In genomic region chr1:32933742-32934322, GRCh38 we compare ENCODE assay signal across 1 cellular context.
TF ChIP-seq lines count a peak whose summit lies in the region.

No MANE protein-coding gene starts in this region.

TF ChIP-seq in HepG2, 621 proteins besides CTCF, POLR2A, EP300 and RAD21 (continued from another document and continues in another):
- TF ChIP-seq ATF7 (IDR thresholded peaks at IDR 0.05) (no peak), ATF7 (CRISPR knock-in tag; IDR thresholded peaks at IDR 0.05) (no peak), NFIC (IDR thresholded peaks at IDR 0.05; ENCODE audit: low read length) (peak; percentile 70), RARA (CRISPR knock-in tag; IDR thresholded peaks at IDR 0.05) (peak; percentile 72), MAZ (IDR thresholded peaks at IDR 0.05; ENCODE audit: borderline replicate concordance, low read depth, low read length) (no peak; the same call in 1 of the 2 replicates), MAZ (CRISPR knock-in tag; IDR thresholded peaks at IDR 0.05; ENCODE audit: low read depth) (0 out of 2 replicates have a peak, but pooled peaks have one; percentile 45), KMT2B (CRISPR knock-in tag; IDR thresholded peaks at IDR 0.05) (peak; percentile 35; the same call in 1 of the 2 replicates), HBP1 (CRISPR knock-in tag; IDR thresholded peaks at IDR 0.05; ENCODE audit: low read depth) (no peak), KMT2A (CRISPR knock-in tag; IDR thresholded peaks at IDR 0.05) (no peak), ZNF142 (CRISPR knock-in tag; IDR thresholded peaks at IDR 0.05) (no peak), WIZ (CRISPR knock-in tag; IDR thresholded peaks at IDR 0.05) (no peak), NPAS2 (CRISPR knock-in tag; IDR thresholded peaks at IDR 0.05; ENCODE audit: borderline replicate concordance) (no peak), ZFP36 (IDR thresholded peaks at IDR 0.05; ENCODE audit: borderline replicate concordance, low read depth, low read length, partially characterized antibody) (no peak), ZNF776 (CRISPR knock-in tag; IDR thresholded peaks at IDR 0.05) (no peak), ZNF709 (CRISPR knock-in tag; IDR thresholded peaks at IDR 0.05) (no peak), ZNF800 (CRISPR knock-in tag; IDR thresholded peaks at IDR 0.05) (no peak), ZNF451 (CRISPR knock-in tag; IDR thresholded peaks at IDR 0.05) (no peak), CCDC6 (CRISPR knock-in tag; IDR thresholded peaks at IDR 0.05) (peak; percentile 60; the same call in 1 of the 2 replicates), HMGA1 (CRISPR knock-in tag; conservative IDR thresholded peaks at IDR 0.05) (no peak), TEAD3 (CRISPR knock-in tag; optimal IDR thresholded peaks at IDR 0.05; ENCODE audit: borderline replicate concordance) (peak; percentile 93), RBM22 (optimal IDR thresholded peaks at IDR 0.05; ENCODE audit: low read length) (no peak), SP4 (CRISPR knock-in tag; IDR thresholded peaks at IDR 0.05) (peak; percentile 35; the same call in 1 of the 2 replicates), ZKSCAN5 (CRISPR knock-in tag; IDR thresholded peaks at IDR 0.05) (no peak), EZH2 (conservative IDR thresholded peaks at IDR 0.05; ENCODE audit: low read depth, low read length) (no peak), IRF2 (CRISPR knock-in tag; IDR thresholded peaks at IDR 0.05) (peak; percentile 83), ELF1 (CRISPR knock-in tag; IDR thresholded peaks at IDR 0.05) (peak; percentile 76), HIC2 (CRISPR knock-in tag; IDR thresholded peaks at IDR 0.05; ENCODE audit: low read depth) (peak; percentile 54; the same call in 1 of the 2 replicates), RCOR2 (CRISPR knock-in tag; IDR thresholded peaks at IDR 0.05) (peak; percentile 87; the same call in 1 of the 2 replicates), ZNF18 (CRISPR knock-in tag; IDR thresholded peaks at IDR 0.05; ENCODE audit: insufficient replicate concordance) (no peak), HMGXB3 (CRISPR knock-in tag; IDR thresholded peaks at IDR 0.05; ENCODE audit: borderline replicate concordance) (0 out of 2 replicates have a peak, but pooled peaks have one; percentile 38), MBD4 (IDR thresholded peaks at IDR 0.05; ENCODE audit: borderline replicate concordance, low read length) (peak; percentile 47; the same call in 1 of the 2 replicates), GFI1 (CRISPR knock-in tag; IDR thresholded peaks at IDR 0.05; ENCODE audit: borderline replicate concordance) (0 out of 2 replicates have a peak, but pooled peaks have one; percentile 30), SATB2 (CRISPR knock-in tag; IDR thresholded peaks at IDR 0.05) (no peak), ZNF10 (CRISPR knock-in tag; IDR thresholded peaks at IDR 0.05; ENCODE audit: borderline replicate concordance, low read depth) (no peak), SNAPC2 (CRISPR knock-in tag; IDR thresholded peaks at IDR 0.05) (peak; percentile 85; the same call in 1 of the 2 replicates), HNF4A (CRISPR knock-in tag; IDR thresholded peaks at IDR 0.05) (peak; percentile 97), ZBTB7B (CRISPR knock-in tag; IDR thresholded peaks at IDR 0.05) (no peak; the same call in 1 of the 2 replicates), HNRNPL (IDR thresholded peaks at IDR 0.05; ENCODE audit: low read depth, low read length) (no peak), THAP11 (CRISPR knock-in tag; IDR thresholded peaks at IDR 0.05) (peak; percentile 73), ELF4 (CRISPR knock-in tag; IDR thresholded peaks at IDR 0.05; ENCODE audit: borderline replicate concordance) (peak; percentile 61; the same call in 1 of the 2 replicates), ZNF296 (CRISPR knock-in tag; conservative IDR thresholded peaks at IDR 0.05) (no peak), RFX3 (CRISPR knock-in tag; IDR thresholded peaks at IDR 0.05) (no peak), CSRNP1 (CRISPR knock-in tag; IDR thresholded peaks at IDR 0.05) (peak; percentile 56; the same call in 1 of the 2 replicates), NCOA2 (CRISPR knock-in tag; IDR thresholded peaks at IDR 0.05) (peak; percentile 86), DMAP1 (CRISPR knock-in tag; IDR thresholded peaks at IDR 0.05) (peak; percentile 45; the same call in 1 of the 2 replicates), RELA (CRISPR knock-in tag; IDR thresholded peaks at IDR 0.05) (no peak), KDM6A (CRISPR knock-in tag; IDR thresholded peaks at IDR 0.05; ENCODE audit: low read depth) (peak; percentile 86), SIN3A (IDR thresholded peaks at IDR 0.05; ENCODE audit: borderline replicate concordance, low read depth, low read length) (peak; percentile 41; the same call in 1 of the 2 replicates), RBAK (CRISPR knock-in tag; IDR thresholded peaks at IDR 0.05) (no peak), BCL6 (CRISPR knock-in tag; IDR thresholded peaks at IDR 0.05) (peak; percentile 69)
